ENCODE assay signal across 25 cellular contexts in genomic region chr3:33808559-33808958, GRCh38. TPM values are rescaled to one million over a fixed set of nuclear protein-coding genes. Genes with fewer than 3 reads are reported as not detected.
DNase-seq lines count a peak whose midpoint lies in the region; ATAC-seq and TF ChIP-seq lines count a peak whose summit lies in the region.
"Had no signal": no experiment of that assay in that cellular context is flagged by ENCODE, and none has a peak within 500 bp of the region (broad histone marks: within the 10 kb centered on the region; RNA-seq: fewer than 3 reads in every experiment).

No MANE protein-coding gene starts in this region.

- no peak overlapping the region for H3K27ac Mint-ChIP-seq in activated CD4-positive, alpha-beta T cell treated with anti-CD3 and anti-CD28 coated beads, Interleukin-2, amount 10 ng/mL, durations not matched to agents 7 days and 5 days
- peak overlapping the region; percentile 1 to 45 (median 8) for H3K27ac Mint-ChIP-seq in CD4-positive, CD25-positive, alpha-beta regulatory T cell
- H3K27ac Mint-ChIP-seq: activated CD4-positive, alpha-beta T cell treated with anti-CD3 and anti-CD28 coated beads, Interleukin-2, amount 10 ng/mL, durations not matched to agents 24 days and 14 days; B cell; nephron had no signal

- H3K79me2 ChIP-seq in Loucy (ENCODE audit: insufficient read depth, low read length): peaks cover 90% of the 10 kb centered on the region

- no peaks in the 10 kb centered on the region for H3K9me2 ChIP-seq in Loucy (replicated peaks; ENCODE audit: low read depth, low read length)

- no peak overlapping the region for H3K27ac ChIP-seq in CD4-positive, CD25-positive, alpha-beta regulatory T cell (ENCODE audit: insufficient read depth, low read length, poor library complexity, severe bottlenecking)
- H3K27ac ChIP-seq: parathyroid adenoma, stomach had no signal

- peaks cover 12% of the 10 kb centered on the region for H3K36me3 ChIP-seq in CD4-positive, CD25-positive, alpha-beta regulatory T cell (ENCODE audit: control insufficient read depth, insufficient read depth, low read length)
- H3K36me3 ChIP-seq in Loucy (ENCODE audit: insufficient read depth, low read length): peaks cover 5% of the 10 kb centered on the region
- H3K36me3 ChIP-seq: adrenal gland had no signal

- H3K9ac ChIP-seq in Loucy (ENCODE audit: low read depth, low read length, poor library complexity, severe bottlenecking): no peak overlapping the region
- H3K9ac ChIP-seq: parathyroid adenoma had no signal

- peak overlapping the region; percentile 60 for H3K4me2 ChIP-seq in Loucy (ENCODE audit: low read depth, low read length, poor library complexity, severe bottlenecking)

- no peaks in the 10 kb centered on the region for H3F3A ChIP-seq in Loucy (ENCODE audit: low read depth)

- peaks cover 48% of the 10 kb centered on the region for H3K36me3 Mint-ChIP-seq in activated CD4-positive, alpha-beta T cell treated with anti-CD3 and anti-CD28 coated beads, Interleukin-2, amount 10 ng/mL, durations not matched to agents 7 days and 5 days (ENCODE audit: low read depth)
- peaks cover 19% of the 10 kb centered on the region for H3K36me3 Mint-ChIP-seq in CD4-positive, CD25-positive, alpha-beta regulatory T cell

- no peak for ATAC-seq in CD4-positive, CD25-positive, alpha-beta regulatory T cell (ENCODE audit: low read depth in 2 of 2)
- ATAC-seq: HepG2 had no signal

- H3K4me1 Mint-ChIP-seq in activated CD4-positive, alpha-beta T cell treated with anti-CD3 and anti-CD28 coated beads, Interleukin-2, amount 10 ng/mL, durations not matched to agents 7 days and 5 days: peaks cover 48% of the 10 kb centered on the region
- H3K4me1 Mint-ChIP-seq in CD4-positive, CD25-positive, alpha-beta regulatory T cell: peaks cover 64 to 85% (median 71%) of the 10 kb centered on the region in 4 donors

- DNase-seq in activated CD4-positive, alpha-beta T cell treated with anti-CD3 and anti-CD28 coated beads for 48 hours: peak; percentile 10
- no peak for DNase-seq in activated CD4-positive, alpha-beta T cell treated with anti-CD3 and anti-CD28 coated beads, Interleukin-2, amount 10 ng/mL, durations not matched to agents 7 days and 5 days
- no peak for DNase-seq in CD4-positive, CD25-positive, alpha-beta regulatory T cell
- DNase-seq in fibroblast of mammary gland (ENCODE audit: low read depth) (peak; percentile 56), activated gamma-delta T cell treated with Interleukin-2 at 50 U/mL for 16 hours (no peak), iPS-NIHi11 (ENCODE audit: low spot score) (no peak), SIG-M5 treated with dmso at 0.1 percent for 504 hours (lab: John Stamatoyannopoulos, UW; ENCODE audit: unreplicated experiment) (no peak)
- DNase-seq: activated CD4-positive, alpha-beta T cell treated with anti-CD3 and anti-CD28 coated beads, Interleukin-2, amount 10 ng/mL, durations not matched to agents 24 days and 14 days; adrenal gland; heart left ventricle; midbrain; NCI-H1092 treated with DMSO at 0.1 percent for 48 hours; NCI-H2029 treated with DMSO at 0.1 percent for 48 hours; NCI-H446; OCI-M1; right cardiac atrium; SHP77; stimulated activated CD4-positive, alpha-beta T cell treated with anti-CD3 and anti-CD28 coated beads, Interleukin-4, amount 100 ng/mL, for 24 hours; stomach; transverse colon had no signal

- peaks cover 30% of the 10 kb centered on the region for H3K4me1 ChIP-seq in CD4-positive, CD25-positive, alpha-beta regulatory T cell (ENCODE audit: control insufficient read depth, insufficient read depth, low read length, poor library complexity, severe bottlenecking)
- H3K4me1 ChIP-seq in Loucy (ENCODE audit: insufficient read depth, low read length, poor library complexity, severe bottlenecking): peaks cover 34% of the 10 kb centered on the region

- no peak overlapping the region for H3K4me3 ChIP-seq in CD4-positive, CD25-positive, alpha-beta regulatory T cell (ENCODE audit: low read depth, low read length)
- H3K4me3 ChIP-seq in Loucy (ENCODE audit: low read length, poor library complexity, severe bottlenecking) (no peak overlapping the region), fibroblast of mammary gland (ENCODE audit: control insufficient read depth, low read depth, low read length) (no peak overlapping the region)
- H3K4me3 ChIP-seq: adrenal gland, heart left ventricle, stomach, transverse colon had no signal

- H4K20me1 ChIP-seq in Loucy (ENCODE audit: insufficient read depth, low read length, poor library complexity, severe bottlenecking): peaks cover 53% of the 10 kb centered on the region

- TF ChIP-seq CTCF in Loucy (conservative IDR thresholded peaks at IDR 0.05; ENCODE audit: low read length) (no peak), fibroblast of mammary gland (conservative IDR thresholded peaks at IDR 0.05; ENCODE audit: control insufficient read depth, insufficient read depth, low read depth, low read length) (no peak)

- H3K27me3 Mint-ChIP-seq in activated CD4-positive, alpha-beta T cell treated with anti-CD3 and anti-CD28 coated beads, Interleukin-2, amount 10 ng/mL, durations not matched to agents 7 days and 5 days: no peaks in the 10 kb centered on the region
- no peaks in the 10 kb centered on the region for H3K27me3 Mint-ChIP-seq in CD4-positive, CD25-positive, alpha-beta regulatory T cell
- H3K27me3 Mint-ChIP-seq: activated CD4-positive, alpha-beta T cell treated with anti-CD3 and anti-CD28 coated beads, Interleukin-2, amount 10 ng/mL, durations not matched to agents 24 days and 14 days; B cell had no signal

- H3K27me3 ChIP-seq in CD4-positive, CD25-positive, alpha-beta regulatory T cell (ENCODE audit: control insufficient read depth, insufficient read depth, low read length): no peaks in the 10 kb centered on the region
- H3K27me3 ChIP-seq in Loucy (ENCODE audit: insufficient read depth, low read length, poor library complexity, severe bottlenecking): no peaks in the 10 kb centered on the region
- H3K27me3 ChIP-seq: adrenal gland, heart left ventricle, stomach, transverse colon had no signal

- no peak overlapping the region for H3K4me3 Mint-ChIP-seq in activated CD4-positive, alpha-beta T cell treated with anti-CD3 and anti-CD28 coated beads, Interleukin-2, amount 10 ng/mL, durations not matched to agents 7 days and 5 days
- H3K4me3 Mint-ChIP-seq in CD4-positive, CD25-positive, alpha-beta regulatory T cell: peak overlapping the region in 2 of 4 donors; percentile 3 to 13
- H3K4me3 Mint-ChIP-seq: activated CD4-positive, alpha-beta T cell treated with anti-CD3 and anti-CD28 coated beads, Interleukin-2, amount 10 ng/mL, durations not matched to agents 24 days and 14 days; B cell; nephron had no signal

- CTCF ChIA-PET in activated CD4-positive, alpha-beta T cell treated with anti-CD3 and anti-CD28 coated beads, Interleukin-2, amount 10 ng/mL, durations not matched to agents 7 days and 5 days (lab: Charles Lee): no interaction called here

- H3K9me3 ChIP-seq in CD4-positive, CD25-positive, alpha-beta regulatory T cell (ENCODE audit: control insufficient read depth in 2 of 2, low read length in 2 of 2): no peaks in the 10 kb centered on the region
- H3K9me3 ChIP-seq in Loucy (ENCODE audit: insufficient read depth, low read depth, low read length): peaks cover 6% of the 10 kb centered on the region; the same call in 1 of the 2 replicates
- H3K9me3 ChIP-seq: adrenal gland, stomach, transverse colon had no signal

- H3K9me3 Mint-ChIP-seq in activated CD4-positive, alpha-beta T cell treated with anti-CD3 and anti-CD28 coated beads, Interleukin-2, amount 10 ng/mL, durations not matched to agents 7 days and 5 days: peaks cover 3% of the 10 kb centered on the region
- no peaks in the 10 kb centered on the region for H3K9me3 Mint-ChIP-seq in CD4-positive, CD25-positive, alpha-beta regulatory T cell
- H3K9me3 Mint-ChIP-seq: activated CD4-positive, alpha-beta T cell treated with anti-CD3 and anti-CD28 coated beads, Interleukin-2, amount 10 ng/mL, durations not matched to agents 24 days and 14 days had no signal

- POLR2A ChIA-PET in activated CD4-positive, alpha-beta T cell treated with anti-CD3 and anti-CD28 coated beads, Interleukin-2, amount 10 ng/mL, durations not matched to agents 7 days and 5 days (lab: Charles Lee): no interaction called here

- H2AFZ ChIP-seq in Loucy (ENCODE audit: low read length): no peak overlapping the region
- H2AFZ ChIP-seq: parathyroid adenoma had no signal

RNA-seq across cellular contexts. Expression of gene PDCD6IP, which starts 10.1 kb away (rescaled TPM):
- total RNA-seq in activated CD4-positive, alpha-beta T cell treated with anti-CD3 and anti-CD28 coated beads, Interleukin-2, amount 10 ng/mL, durations not matched to agents 7 days and 5 days: 100 to 1,000 TPM; 164 to 193 TPM
- total RNA-seq in CD4-positive, CD25-positive, alpha-beta regulatory T cell: 178 TPM
- 10 to 100 TPM; 73.0 to 86.1 (median 78.8) TPM for polyA plus RNA-seq in CD4-positive, CD25-positive, alpha-beta regulatory T cell

Comparison
In these comparisons a context has a peak if more than half of its experiments do, and no peak if none do; other contexts are left out.
1. DNase-seq: peak in activated CD4-positive, alpha-beta T cell treated with anti-CD3 and anti-CD28 coated beads for 48 hours (single experiment) and fibroblast of mammary gland (single experiment); none in activated CD4-positive, alpha-beta T cell treated with anti-CD3 and anti-CD28 coated beads, Interleukin-2, amount 10 ng/mL, durations not matched to agents 7 days and 5 days (single experiment), CD4-positive, CD25-positive, alpha-beta regulatory T cell (0 of 3), activated gamma-delta T cell treated with Interleukin-2 at 50 U/mL for 16 hours (single experiment), iPS-NIHi11 (single experiment) and SIG-M5 treated with dmso at 0.1 percent for 504 hours (single experiment).